In the genomic region with DNA sequence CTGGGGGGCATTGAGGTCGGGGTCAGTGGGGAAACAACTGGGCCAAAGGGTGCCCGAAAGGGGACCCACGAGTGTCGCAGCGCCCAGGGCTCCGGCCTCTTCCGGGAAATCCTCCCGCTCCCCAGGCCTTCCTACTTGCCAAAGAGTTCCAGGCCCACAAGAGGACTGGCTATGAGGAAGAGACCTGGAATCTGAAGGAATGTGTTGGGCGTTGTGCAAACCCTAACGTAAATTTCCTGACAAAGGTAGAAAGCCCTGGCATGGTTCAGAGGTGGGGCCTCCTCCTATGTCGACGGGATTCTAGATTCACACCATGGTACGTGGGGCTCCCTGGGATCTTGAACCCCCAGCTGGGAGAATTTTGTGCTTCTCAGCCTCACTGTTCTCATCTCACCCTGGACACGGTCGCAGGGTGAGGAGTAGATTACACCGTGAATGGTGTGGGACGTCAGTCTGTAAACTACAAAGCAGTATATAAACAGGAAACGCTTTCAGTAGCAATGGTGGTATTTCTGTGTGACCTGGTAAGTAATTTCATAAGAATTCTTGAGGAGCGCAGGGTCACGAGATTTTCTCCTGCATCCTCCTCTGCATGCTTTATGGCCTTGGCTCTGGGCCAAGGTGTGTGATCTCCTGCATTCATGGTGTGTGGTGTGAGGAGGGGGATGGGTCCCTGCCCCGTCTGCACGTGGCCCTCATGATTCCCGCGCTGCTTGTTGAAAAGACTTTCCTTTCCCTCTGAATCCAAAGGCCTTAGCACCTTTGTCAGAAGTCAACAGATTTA, we compare ENCODE assay signal across 8 cellular contexts. TPM values are rescaled to one million over a fixed set of nuclear protein-coding genes. Genes with fewer than 3 reads are reported as not detected.
DNase-seq lines count a peak whose midpoint lies in the region; ATAC-seq and TF ChIP-seq lines count a peak whose summit lies in the region.

No MANE protein-coding gene starts in this region.

- H3K9me3 ChIP-seq in SJCRH30 (replicated peaks) = no peaks in the 10 kb centered on the region

- no peak for ATAC-seq in stimulated activated naive CD8-positive, alpha-beta T cell treated with anti-CD3 and anti-CD28 coated beads, Interleukin-15, Interleukin-2, amounts not matched to agents 100 U/mL and 50 U/mL, for 24 hours
- no peak for ATAC-seq in GM21619 (IDR thresholded peaks at IDR 0.05; ENCODE audit: unreplicated experiment)

- no peaks in the 10 kb centered on the region for H3K27me3 ChIP-seq in SJCRH30

- DNase-seq in ELR (ENCODE audit: low read depth) (peak; percentile 83), NOMO-1 treated with DMSO at 0.1 percent for 48 hours (lab: John Stamatoyannopoulos, UW; ENCODE audit: unreplicated experiment) (peak; percentile 50), cardiac fibroblast (ENCODE audit: low read depth in 2 of 2) (peak; percentile 77 to 85), kidney glomerular epithelial cell (lab: John Stamatoyannopoulos, UW) (peak; percentile 81), SJCRH30 (no peak)
- DNase-seq in stimulated activated naive CD8-positive, alpha-beta T cell treated with anti-CD3 and anti-CD28 coated beads, Interleukin-15, Interleukin-2, amounts not matched to agents 100 U/mL and 50 U/mL, for 24 hours = peak; percentile 37

- peak overlapping the region; percentile 61 to 68 for H3K4me3 ChIP-seq in cardiac fibroblast (replicated peaks in 1 of 2; ENCODE audit: low read depth in 2 of 2, low read length in 2 of 2)
- H3K4me3 ChIP-seq in SJCRH30 = no peak overlapping the region

- H3K27ac ChIP-seq in 22Rv1 (peak overlapping the region; percentile 84), SJCRH30 (no peak overlapping the region)

- H3K4me1 ChIP-seq in SJCRH30 = peaks cover 9% of the 10 kb centered on the region

- no peak for TF ChIP-seq CTCF in 22Rv1 (IDR thresholded peaks at IDR 0.05)
- TF ChIP-seq CTCF in cardiac fibroblast (IDR thresholded peaks at IDR 0.05; ENCODE audit: low read depth, low read length) = no peak

- no peaks in the 10 kb centered on the region for H3K36me3 ChIP-seq in SJCRH30

RNA-seq across cellular contexts. Expression of gene HSBP1L1, which starts 0.9 kb away (rescaled TPM):
- not detected in 2 replicates for total RNA-seq in SJCRH30 (2014; rRNA removed; shearing (Covaris generic))

RNA-seq across cellular contexts. Expression of gene SLC66A2, which starts 13.9 kb away (rescaled TPM):
- 14.2 and 16.3 TPM in 2 replicates for total RNA-seq in SJCRH30 (2014; rRNA removed; shearing (Covaris generic))

RNA-seq across cellular contexts. Expression of gene TXNL4A, which starts 23.1 kb away (rescaled TPM):
- 59.4 and 60.7 TPM in 2 replicates for total RNA-seq in SJCRH30 (2014; rRNA removed; shearing (Covaris generic))

Comparison
In these comparisons a context has a peak if more than half of its experiments do, and no peak if none do; other contexts are left out.
1. DNase-seq: peak in ELR (single experiment), NOMO-1 treated with DMSO at 0.1 percent for 48 hours (single experiment), cardiac fibroblast (2 of 2), kidney glomerular epithelial cell (single experiment) and stimulated activated naive CD8-positive, alpha-beta T cell treated with anti-CD3 and anti-CD28 coated beads, Interleukin-15, Interleukin-2, amounts not matched to agents 100 U/mL and 50 U/mL, for 24 hours (single experiment); none in SJCRH30 (0 of 2).